ENCODE assay signal across 24 cellular contexts in the genomic region with DNA sequence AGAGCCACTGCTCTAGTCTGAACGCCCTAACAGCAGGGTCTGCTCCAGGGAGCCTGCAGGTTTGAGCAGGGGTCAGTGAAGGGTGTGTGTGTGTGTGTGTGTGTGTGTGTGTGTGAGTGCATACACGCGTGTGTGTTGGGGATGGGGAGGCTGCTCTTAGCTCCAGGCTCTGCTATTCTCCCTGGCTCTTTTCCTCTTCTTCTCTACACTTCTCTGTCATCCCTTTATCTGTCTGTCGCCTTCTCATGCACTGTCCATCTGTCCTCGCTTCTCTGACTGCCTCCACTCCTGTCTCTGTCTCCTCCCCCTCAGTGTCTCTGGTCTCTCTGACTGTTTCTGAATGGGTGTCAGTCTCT. TPM values are rescaled to one million over a fixed set of nuclear protein-coding genes. Genes with fewer than 3 reads are reported as not detected.
DNase-seq lines count a peak whose midpoint lies in the region; ATAC-seq, FAIRE-seq and TF ChIP-seq lines count a peak whose summit lies in the region.
"Had no signal": no experiment of that assay in that cellular context is flagged by ENCODE, and none has a peak within 500 bp of the region (broad histone marks: within the 10 kb centered on the region; RNA-seq: fewer than 3 reads in every experiment).

No MANE protein-coding gene starts in this region.

- no peak overlapping the region for H3K23ac ChIP-seq in mesendoderm (ENCODE audit: low read length)

- POLR2A ChIA-PET in K562 (lab: Yijun Ruan, JAX): interaction anchor here (0.8 kb wide), 1 partner anchor 9 kb away, joined by 4 read pairs; no protein-coding TSS in a partner anchor

- H3K9me3 ChIP-seq in K562 (replicated peaks; ENCODE audit: control insufficient read depth, insufficient read depth, low read depth, low read length): no peaks in the 10 kb centered on the region
- H3K9me3 ChIP-seq: gastroesophageal sphincter, mucosa of descending colon, Peyer's patch, right atrium auricular region, SJSA1, testis had no signal

- TF ChIP-seq EP300 in K562 (IDR thresholded peaks at IDR 0.05; ENCODE audit: low read length): no peak

- H3K4me3 ChIP-seq in K562 (peak overlapping the region; percentile 40; the same call in 1 of the 2 replicates), mesendoderm (ENCODE audit: low read length) (no peak overlapping the region)
- H3K4me3 ChIP-seq: gastroesophageal sphincter, mucosa of descending colon, Peyer's patch, SJSA1 had no signal

- H3K9me1 ChIP-seq in K562 (ENCODE audit: control insufficient read depth, insufficient read depth, low read length): no peaks in the 10 kb centered on the region

- CTCF ChIA-PET in K562 (lab: Yijun Ruan, JAX; ENCODE audit: low intra/inter-chr PET ratio): interaction anchor here (0.6 kb wide), 1 partner anchor 96 kb away, joined by 3 read pairs; no protein-coding TSS in a partner anchor

- H3K36me3 Mint-ChIP-seq in activated naive CD8-positive, alpha-beta T cell: no peaks in the 10 kb centered on the region
- no peaks in the 10 kb centered on the region for H3K36me3 Mint-ChIP-seq in activated naive CD8-positive, alpha-beta T cell treated with anti-CD3 and anti-CD28 coated beads for 36 hours
- no peaks in the 10 kb centered on the region for H3K36me3 Mint-ChIP-seq in stimulated activated effector memory CD8-positive, alpha-beta T cell treated with anti-CD3 and anti-CD28 coated beads, Interleukin-12 subunit alpha, Interleukin-12 subunit beta, amount 100 ng/mL, for 72 hours
- H3K36me3 Mint-ChIP-seq: activated CD4-positive, alpha-beta memory T cell treated with anti-CD3 and anti-CD28 coated beads for 36 hours had no signal

- H3K56ac ChIP-seq in mesendoderm (ENCODE audit: low read length): peak overlapping the region; percentile 67

- no peak for TF ChIP-seq CTCF in K562 (IDR thresholded peaks at IDR 0.05 in 2 of 3, conservative IDR thresholded peaks at IDR 0.05 in 1 of 3; ENCODE audit: insufficient read depth in 2 of 3, low read depth in 1 of 3, low read length in 3 of 3)

- intact Hi-C loops in K562 (cut with micrococcal nuclease): no loop called here

- TF ChIP-seq POLR2A in K562 (conservative IDR thresholded peaks at IDR 0.05): no peak

- H3K27ac Mint-ChIP-seq in activated naive CD8-positive, alpha-beta T cell: no peak overlapping the region
- H3K27ac Mint-ChIP-seq in activated naive CD8-positive, alpha-beta T cell treated with anti-CD3 and anti-CD28 coated beads for 36 hours: no peak overlapping the region
- H3K27ac Mint-ChIP-seq in stimulated activated effector memory CD8-positive, alpha-beta T cell treated with anti-CD3 and anti-CD28 coated beads, Interleukin-12 subunit alpha, Interleukin-12 subunit beta, amount 100 ng/mL, for 72 hours: no peak overlapping the region
- H3K27ac Mint-ChIP-seq: activated CD4-positive, alpha-beta memory T cell treated with anti-CD3 and anti-CD28 coated beads for 36 hours; activated naive CD4-positive, alpha-beta T cell treated with anti-CD3 and anti-CD28 coated beads for 36 hours; T-helper 1 cell treated with Interleukin-12 subunit alpha and Interleukin-12 subunit beta and Interleukin-4 antibody, amounts not matched to agents 30 μg/mL and 1 μg/mL, for 36 hours had no signal

- no peak overlapping the region for H4K8ac ChIP-seq in mesendoderm (ENCODE audit: low read depth, low read length)

- no peak overlapping the region for H2BK15ac ChIP-seq in mesendoderm (replicated peaks; ENCODE audit: low read depth)

- no peaks in the 10 kb centered on the region for H3K9me3 Mint-ChIP-seq in activated naive CD8-positive, alpha-beta T cell (ENCODE audit: low read depth)
- H3K9me3 Mint-ChIP-seq in activated naive CD8-positive, alpha-beta T cell treated with anti-CD3 and anti-CD28 coated beads for 36 hours: no peaks in the 10 kb centered on the region
- H3K9me3 Mint-ChIP-seq in stimulated activated effector memory CD8-positive, alpha-beta T cell treated with anti-CD3 and anti-CD28 coated beads, Interleukin-12 subunit alpha, Interleukin-12 subunit beta, amount 100 ng/mL, for 72 hours: no peaks in the 10 kb centered on the region
- H3K9me3 Mint-ChIP-seq: activated CD4-positive, alpha-beta memory T cell treated with anti-CD3 and anti-CD28 coated beads for 36 hours; activated naive CD4-positive, alpha-beta T cell treated with anti-CD3 and anti-CD28 coated beads for 36 hours; T-helper 1 cell treated with Interleukin-12 subunit alpha and Interleukin-12 subunit beta and Interleukin-4 antibody, amounts not matched to agents 30 μg/mL and 1 μg/mL, for 36 hours had no signal

- peak overlapping the region; percentile 70 for H2AFZ ChIP-seq in K562 (ENCODE audit: low read depth, low read length)

- H3K18ac ChIP-seq in mesendoderm (ENCODE audit: low read length): no peak overlapping the region

- H2BK120ac ChIP-seq in mesendoderm (ENCODE audit: low read depth, low read length): no peak overlapping the region

- no peak for FAIRE-seq in K562 (lab: Jason Lieb, UNC)
- FAIRE-seq: A204.1 had no signal

- 0% methylated on average over 5 of the region's 5 CpGs for WGBS in K562 (ENCODE audit: insufficient coverage, low coverage, missing lambda C conversion rate)
- no CpG with 5 or more reads among the region's 5 CpGs for WGBS in mesendoderm (ENCODE audit: extremely low coverage, insufficient coverage, low lambda C conversion rate)

- peaks cover 10% of the 10 kb centered on the region for H3K4me1 Mint-ChIP-seq in activated naive CD8-positive, alpha-beta T cell (ENCODE audit: low read depth)
- peaks cover 4% of the 10 kb centered on the region for H3K4me1 Mint-ChIP-seq in activated naive CD8-positive, alpha-beta T cell treated with anti-CD3 and anti-CD28 coated beads for 36 hours
- peaks cover 11% of the 10 kb centered on the region for H3K4me1 Mint-ChIP-seq in stimulated activated effector memory CD8-positive, alpha-beta T cell treated with anti-CD3 and anti-CD28 coated beads, Interleukin-12 subunit alpha, Interleukin-12 subunit beta, amount 100 ng/mL, for 72 hours

- peaks cover 59% of the 10 kb centered on the region for H3K27me3 Mint-ChIP-seq in activated naive CD8-positive, alpha-beta T cell
- H3K27me3 Mint-ChIP-seq in activated naive CD8-positive, alpha-beta T cell treated with anti-CD3 and anti-CD28 coated beads for 36 hours: peaks cover 86% of the 10 kb centered on the region

- H3K4me3 Mint-ChIP-seq in activated naive CD8-positive, alpha-beta T cell: peak overlapping the region; percentile 11
- H3K4me3 Mint-ChIP-seq in activated naive CD8-positive, alpha-beta T cell treated with anti-CD3 and anti-CD28 coated beads for 36 hours: no peak overlapping the region
- peak overlapping the region; percentile 16 for H3K4me3 Mint-ChIP-seq in stimulated activated effector memory CD8-positive, alpha-beta T cell treated with anti-CD3 and anti-CD28 coated beads, Interleukin-12 subunit alpha, Interleukin-12 subunit beta, amount 100 ng/mL, for 72 hours
- H3K4me3 Mint-ChIP-seq: activated CD4-positive, alpha-beta memory T cell treated with anti-CD3 and anti-CD28 coated beads for 36 hours; activated naive CD4-positive, alpha-beta T cell treated with anti-CD3 and anti-CD28 coated beads for 36 hours; T-helper 1 cell treated with Interleukin-12 subunit alpha and Interleukin-12 subunit beta and Interleukin-4 antibody, amounts not matched to agents 30 μg/mL and 1 μg/mL, for 36 hours had no signal

- H3K36me3 ChIP-seq in K562 (ENCODE audit: control insufficient read depth, insufficient read depth, low read length) (no peaks in the 10 kb centered on the region), mesendoderm (ENCODE audit: control insufficient read depth, insufficient read depth, low read length) (no peaks in the 10 kb centered on the region)
- H3K36me3 ChIP-seq: gastroesophageal sphincter, Peyer's patch, right atrium auricular region, SJSA1 had no signal

- H2AK5ac ChIP-seq in mesendoderm (ENCODE audit: low read length): no peak overlapping the region

- no peaks in the 10 kb centered on the region for H3K79me1 ChIP-seq in mesendoderm (ENCODE audit: low read length)

- H4K5ac ChIP-seq in mesendoderm (ENCODE audit: low read length): no peak overlapping the region

- ATAC-seq in K562 (peak; percentile 10; the same call in 2 of the 3 replicates), GM21381 (IDR thresholded peaks at IDR 0.05; ENCODE audit: unreplicated experiment) (no peak), GM18907 (IDR thresholded peaks at IDR 0.05; ENCODE audit: unreplicated experiment) (no peak), GM18519 (IDR thresholded peaks at IDR 0.05; ENCODE audit: low FRiP score, unreplicated experiment) (no peak)
- ATAC-seq in stimulated activated effector memory CD8-positive, alpha-beta T cell treated with anti-CD3 and anti-CD28 coated beads, Interleukin-12 subunit alpha, Interleukin-12 subunit beta, amount 100 ng/mL, for 72 hours: no peak
- ATAC-seq: gastroesophageal sphincter, left ventricle myocardium superior, mucosa of descending colon had no signal

- H3K4me2 ChIP-seq in K562 (ENCODE audit: insufficient read depth, low read length) (peak overlapping the region; percentile 73), mesendoderm (ENCODE audit: low read length) (peak overlapping the region; percentile 4)
- H3K4me2 ChIP-seq: KMS-11 had no signal

- H3K27me3 ChIP-seq in K562 (ENCODE audit: control insufficient read depth in 2 of 2, insufficient read depth in 2 of 2, low read length in 2 of 2): peaks cover 31 to 83% of the 10 kb centered on the region in 2 experiments
- H3K27me3 ChIP-seq in mesendoderm (ENCODE audit: insufficient read depth, low read length, poor library complexity): peaks cover 38% of the 10 kb centered on the region
- H3K27me3 ChIP-seq: testis had no signal

- no peak overlapping the region for H2BK5ac ChIP-seq in mesendoderm (ENCODE audit: low read length)

- no peak overlapping the region for H3K27ac ChIP-seq in K562 (ENCODE audit: extremely low read depth, low read depth, low read length)
- no peak overlapping the region for H3K27ac ChIP-seq in mesendoderm (ENCODE audit: low read depth, low read length)
- H3K27ac ChIP-seq: gastroesophageal sphincter, KMS-11, Peyer's patch, right atrium auricular region, SJSA1, testis had no signal

- H3K79me2 ChIP-seq in K562 (ENCODE audit: control insufficient read depth, insufficient read depth, low read length): no peaks in the 10 kb centered on the region
- no peaks in the 10 kb centered on the region for H3K79me2 ChIP-seq in mesendoderm (ENCODE audit: control insufficient read depth, insufficient read depth, low read length)

- BruUV-seq in K562 (replicated peaks; lab: Mats Ljungman, UMichigan): no TSS peak

- H3K9ac ChIP-seq in K562 (ENCODE audit: insufficient read depth in 1 of 2, low read depth in 2 of 2, low read length in 2 of 2): no peak overlapping the region
- H3K9ac ChIP-seq in mesendoderm (ENCODE audit: low read length): no peak overlapping the region
- H3K9ac ChIP-seq: KMS-11 had no signal

- 0 out of 2 replicates have a peak, but pooled peaks cover 9% of the 10 kb centered on the region for H4K20me1 ChIP-seq in K562 (replicated peaks; ENCODE audit: control insufficient read depth, insufficient read depth, low read length)

- H3K4me1 ChIP-seq in K562 (replicated peaks in 1 of 2; ENCODE audit: control insufficient read depth in 2 of 2, insufficient read depth in 2 of 2, low read length in 2 of 2) (peaks cover 0 to 34% of the 10 kb centered on the region in 2 experiments; a peak in 3 of 5 replicates), mesendoderm (ENCODE audit: control insufficient read depth, low read depth, low read length) (no peaks in the 10 kb centered on the region)

- TF ChIP-seq RAD21 in K562 (CRISPR knock-in tag; conservative IDR thresholded peaks at IDR 0.05 in 1 of 2, IDR thresholded peaks at IDR 0.05 in 1 of 2): no peak

- no peak for DNase-seq in activated naive CD8-positive, alpha-beta T cell treated with anti-CD3 and anti-CD28 coated beads for 36 hours
- DNase-seq in K562 (ENCODE audit: extremely low read depth in 1 of 4, low spot score in 3 of 4): no peak
- DNase-seq in mesendoderm: no peak
- DNase-seq in stimulated activated effector memory CD8-positive, alpha-beta T cell treated with anti-CD3 and anti-CD28 coated beads, Interleukin-12 subunit alpha, Interleukin-12 subunit beta, amount 100 ng/mL, for 72 hours (ENCODE audit: low spot score in 2 of 2): no peak
- DNase-seq: activated CD4-positive, alpha-beta memory T cell treated with anti-CD3 and anti-CD28 coated beads for 36 hours; activated naive CD4-positive, alpha-beta T cell treated with anti-CD3 and anti-CD28 coated beads for 36 hours; activated T-cell treated with anti-CD3 and anti-CD28 coated beads for 4 hours; left ventricle myocardium superior; mucosa of descending colon; NCI-H187 treated with DMSO at 0.1 percent for 48 hours; NK-92 treated with Interleukin-12 subunit alpha and Interleukin-12 subunit beta, amount 100 ng/mL, for 24 hours; Peyer's patch had no signal

- H3K4ac ChIP-seq in mesendoderm (ENCODE audit: low read depth, low read length): no peak overlapping the region

- in situ Hi-C loops in K562 (cut with MboI): loop anchor here (25.0 kb wide), 1 partner anchor 174 kb away; no protein-coding TSS in a partner anchor

RNA-seq across cellular contexts. Expression of a gene that starts 3.4 kb away (rescaled TPM):
- total RNA-seq in activated naive CD8-positive, alpha-beta T cell treated with anti-CD3 and anti-CD28 coated beads for 36 hours: under 1 TPM in 1 of 2 experiments, not detected in 1; 0.12 TPM
- not detected in 2 replicates for total RNA-seq in K562 (2011; cell fraction: chromatin; rRNA removed; ENCODE audit: low replicate concordance)
- not detected in 2 replicates for total RNA-seq in K562 (2011; cell fraction: nucleolus; rRNA removed)
- total RNA-seq in K562 (2011; cell fraction: nucleoplasm; rRNA removed): 0.07 TPM in 1 of 2 replicates, not detected in the other
- total RNA-seq in K562 (2014; rRNA removed) (not detected in 2 replicates), K562 (2014; rRNA removed; fragmentation: Illumina TruSeq; extraction: Trizol) (not detected in 2 replicates), K562 (2015; rRNA removed; fragmentation: Illumina TruSeq; extraction: Trizol) (not detected in 2 replicates), K562 (2021) (0.07 TPM in 1 of 2 replicates, not detected in the other)
- polyA plus RNA-seq in K562 (2011; rRNA removed) (not detected in 2 replicates), K562 (2014; fragmentation: Illumina TruSeq; extraction: Trizol) (not detected in 2 replicates), K562 (2014; fragmentation: Nextera tagmentation; extraction: Ambion mirVana) (not detected), K562 (2014; rRNA removed) (0.08 TPM in 1 of 2 replicates, not detected in the other)
- 0.03 TPM in 1 of 2 replicates, not detected in the other for polyA plus RNA-seq in K562 (2011; cell fraction: cytosol; rRNA removed)
- 0.04 and 0.11 TPM in 2 replicates for polyA plus RNA-seq in K562 (2011; cell fraction: nucleus; rRNA removed)
- polyA plus RNA-seq in K562 (2012): 0.03 and 0.06 TPM in 2 replicates
- not detected in 2 replicates for polyA minus RNA-seq in K562 (2011; rRNA and poly(A)+ RNA removed)
- not detected in 2 replicates for polyA minus RNA-seq in K562 (2011; cell fraction: cytosol; rRNA and poly(A)+ RNA removed)
- 0.13 TPM in 1 of 2 replicates, not detected in the other for polyA minus RNA-seq in K562 (2011; cell fraction: nucleus; rRNA and poly(A)+ RNA removed)
- 0.08 TPM for polyA plus RNA-seq in mesendoderm (2013, experiment 1 of 2)
- 0.01 TPM for polyA plus RNA-seq in mesendoderm (2013, experiment 2 of 2)
- total RNA-seq: activated CD4-positive, alpha-beta memory T cell treated with anti-CD3 and anti-CD28 coated beads for 36 hours; Peyer's patch; SJSA1 had no signal
- polyA plus RNA-seq: BJ had no signal
